ENCODE assay signal across 17 cellular contexts in the genomic region with DNA sequence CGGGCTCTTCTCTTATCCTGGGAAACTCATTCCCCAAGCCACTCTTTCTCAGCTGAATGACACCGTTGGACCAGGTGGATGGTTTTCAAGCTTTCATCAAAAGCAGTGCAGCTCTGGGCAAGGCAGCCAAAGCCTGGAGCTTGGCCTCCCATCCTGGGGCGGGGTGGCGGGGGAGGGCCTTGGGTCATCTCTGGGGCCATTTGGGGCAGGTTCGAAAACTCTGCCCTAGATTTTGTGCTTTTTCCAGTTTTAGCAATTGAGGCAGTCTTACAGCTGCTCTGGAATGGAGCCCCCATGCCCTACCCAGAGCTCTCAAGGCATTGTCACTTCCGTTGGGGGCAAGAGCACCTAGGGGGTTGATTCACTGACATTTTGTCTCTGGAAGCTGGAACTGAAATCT. TPM values are rescaled to one million over a fixed set of nuclear protein-coding genes. Genes with fewer than 3 reads are reported as not detected.
DNase-seq lines count a peak whose midpoint lies in the region; ATAC-seq and TF ChIP-seq lines count a peak whose summit lies in the region.
"Had no signal": no experiment of that assay in that cellular context is flagged by ENCODE, and none has a peak within 500 bp of the region (broad histone marks: within the 10 kb centered on the region; RNA-seq: fewer than 3 reads in every experiment).

No MANE protein-coding gene starts in this region.

- no peak for DNase-seq in activated CD4-positive, alpha-beta T cell treated with anti-CD3 and anti-CD28 coated beads for 36 hours
- no peak for DNase-seq in activated CD4-positive, alpha-beta T cell treated with anti-CD3 and anti-CD28 coated beads, Interleukin-2, amount 10 ng/mL, durations not matched to agents 7 days and 5 days
- DNase-seq in lower lobe of right lung, result no peak
- no peak for DNase-seq in effector CD4-positive, alpha-beta T cell
- DNase-seq: 8988T; activated CD4-positive, alpha-beta T cell treated with anti-CD3 and anti-CD28 coated beads for 1 hour; DMS79 treated with DMSO at 0.1 percent for 48 hours; NCI-H187 treated with DMSO at 0.1 percent for 48 hours had no signal

- H3K4me3 ChIP-seq in lower lobe of right lung (no peak overlapping the region), subcutaneous abdominal adipose tissue (ENCODE audit: low read depth in 1 of 5, low read length in 5 of 5) (peak overlapping the region in 1 of 5 donors; percentile 9)
- H3K4me3 ChIP-seq: right lobe of liver, thoracic aorta had no signal

- no peak for TF ChIP-seq CTCF in lower lobe of right lung (IDR thresholded peaks at IDR 0.05)

- intact Hi-C loops in activated CD4-positive, alpha-beta T cell treated with anti-CD3 and anti-CD28 coated beads for 36 hours (cut with DNase I, micrococcal nuclease), result no loop called here
- intact Hi-C loops in lower lobe of right lung (cut with DNase I), result no loop called here

- peaks cover 6% of the 10 kb centered on the region for H3K36me3 ChIP-seq in lower lobe of right lung
- H3K36me3 ChIP-seq in subcutaneous abdominal adipose tissue (ENCODE audit: control insufficient read depth in 5 of 5, insufficient read depth in 5 of 5, low read length in 5 of 5), result peaks cover 0 to 3% (median 0%) of the 10 kb centered on the region in 5 donors
- H3K36me3 ChIP-seq: right lobe of liver, thoracic aorta had no signal

- H3K4me1 Mint-ChIP-seq in activated CD4-positive, alpha-beta T cell treated with anti-CD3 and anti-CD28 coated beads for 36 hours, result peaks cover 62% of the 10 kb centered on the region
- H3K4me1 Mint-ChIP-seq in activated CD4-positive, alpha-beta T cell treated with anti-CD3 and anti-CD28 coated beads, Interleukin-2, amount 10 ng/mL, durations not matched to agents 7 days and 5 days, result peaks cover 52% of the 10 kb centered on the region
- H3K4me1 Mint-ChIP-seq in activated T-helper 17 cell treated with anti-CD3 and anti-CD28 coated beads, Interleukin-2, amount 50 U/mL, for 72 hours, result peaks cover 41% of the 10 kb centered on the region

- no peaks in the 10 kb centered on the region for H3K9me3 Mint-ChIP-seq in activated CD4-positive, alpha-beta T cell treated with anti-CD3 and anti-CD28 coated beads for 36 hours (ENCODE audit: low read depth)
- H3K9me3 Mint-ChIP-seq in activated CD4-positive, alpha-beta T cell treated with anti-CD3 and anti-CD28 coated beads, Interleukin-2, amount 10 ng/mL, durations not matched to agents 7 days and 5 days, result no peaks in the 10 kb centered on the region
- H3K9me3 Mint-ChIP-seq in activated T-helper 17 cell treated with anti-CD3 and anti-CD28 coated beads, Interleukin-2, amount 50 U/mL, for 72 hours, result no peaks in the 10 kb centered on the region
- H3K9me3 Mint-ChIP-seq: activated T-helper 1 cell treated with anti-CD3 and anti-CD28 coated beads, Interleukin-12 subunit alpha, Interleukin-12 subunit beta, Interleukin-2, Interleukin-4 antibody, amounts not matched to agents 30 ng/mL and 10 ng/mL and 1 ng/mL, durations not matched to agents 14 hours and 24 hours and 36 hours; H9; naive thymus-derived CD8-positive, alpha-beta T cell had no signal

- no peaks in the 10 kb centered on the region for H3K36me3 Mint-ChIP-seq in activated CD4-positive, alpha-beta T cell treated with anti-CD3 and anti-CD28 coated beads for 36 hours (ENCODE audit: low read depth)
- H3K36me3 Mint-ChIP-seq in activated CD4-positive, alpha-beta T cell treated with anti-CD3 and anti-CD28 coated beads, Interleukin-2, amount 10 ng/mL, durations not matched to agents 7 days and 5 days (ENCODE audit: low read depth), result peaks cover 2% of the 10 kb centered on the region
- peaks cover 10% of the 10 kb centered on the region for H3K36me3 Mint-ChIP-seq in activated T-helper 17 cell treated with anti-CD3 and anti-CD28 coated beads, Interleukin-2, amount 50 U/mL, for 72 hours (ENCODE audit: low read depth)

- CTCF ChIA-PET in activated CD4-positive, alpha-beta T cell treated with anti-CD3 and anti-CD28 coated beads for 36 hours (lab: Charles Lee), result interaction anchor here (0.6 to 1.0 kb wide), 2 partner anchors 23 to 589 kb away, joined by 3 to 4 read pairs; no protein-coding TSS in a partner anchor
- CTCF ChIA-PET in activated CD4-positive, alpha-beta T cell treated with anti-CD3 and anti-CD28 coated beads, Interleukin-2, amount 10 ng/mL, durations not matched to agents 7 days and 5 days (lab: Charles Lee), result interaction anchor here (1.0 kb wide), 2 partner anchors 9 to 51 kb away, joined by 3 read pairs; partner anchors contain the start of gene MPRIP

- H3K27ac ChIP-seq in lower lobe of right lung, result peak overlapping the region; percentile 60
- H3K27ac ChIP-seq in subcutaneous abdominal adipose tissue (ENCODE audit: low read depth, low read length), result peak overlapping the region; percentile 79

- H3K9ac ChIP-seq in subcutaneous abdominal adipose tissue (ENCODE audit: low read length in 5 of 5), result peak overlapping the region in 1 of 5 donors; percentile 2

- H3K4me1 ChIP-seq in lower lobe of right lung, result peaks cover 82% of the 10 kb centered on the region
- peaks cover 23 to 79% (median 59%) of the 10 kb centered on the region in 5 donors for H3K4me1 ChIP-seq in subcutaneous abdominal adipose tissue (ENCODE audit: control insufficient read depth in 5 of 5, insufficient read depth in 5 of 5, low read length in 5 of 5)

- no peak overlapping the region for H3K27ac Mint-ChIP-seq in activated CD4-positive, alpha-beta T cell treated with anti-CD3 and anti-CD28 coated beads for 36 hours
- H3K27ac Mint-ChIP-seq in activated CD4-positive, alpha-beta T cell treated with anti-CD3 and anti-CD28 coated beads, Interleukin-2, amount 10 ng/mL, durations not matched to agents 7 days and 5 days, result no peak overlapping the region
- peak overlapping the region; percentile 49 for H3K27ac Mint-ChIP-seq in activated T-helper 17 cell treated with anti-CD3 and anti-CD28 coated beads, Interleukin-2, amount 50 U/mL, for 72 hours
- H3K27ac Mint-ChIP-seq: activated T-helper 1 cell treated with anti-CD3 and anti-CD28 coated beads, Interleukin-12 subunit alpha, Interleukin-12 subunit beta, Interleukin-2, Interleukin-4 antibody, amounts not matched to agents 30 ng/mL and 10 ng/mL and 1 ng/mL, durations not matched to agents 14 hours and 24 hours and 36 hours had no signal

- no peak overlapping the region for H3K4me3 Mint-ChIP-seq in activated CD4-positive, alpha-beta T cell treated with anti-CD3 and anti-CD28 coated beads for 36 hours
- no peak overlapping the region for H3K4me3 Mint-ChIP-seq in activated CD4-positive, alpha-beta T cell treated with anti-CD3 and anti-CD28 coated beads, Interleukin-2, amount 10 ng/mL, durations not matched to agents 7 days and 5 days
- H3K4me3 Mint-ChIP-seq in activated T-helper 17 cell treated with anti-CD3 and anti-CD28 coated beads, Interleukin-2, amount 50 U/mL, for 72 hours, result no peak overlapping the region
- H3K4me3 Mint-ChIP-seq: activated T-helper 1 cell treated with anti-CD3 and anti-CD28 coated beads, Interleukin-12 subunit alpha, Interleukin-12 subunit beta, Interleukin-2, Interleukin-4 antibody, amounts not matched to agents 30 ng/mL and 10 ng/mL and 1 ng/mL, durations not matched to agents 14 hours and 24 hours and 36 hours; H9 had no signal

- no peaks in the 10 kb centered on the region for H3K27me3 Mint-ChIP-seq in activated CD4-positive, alpha-beta T cell treated with anti-CD3 and anti-CD28 coated beads for 36 hours
- no peaks in the 10 kb centered on the region for H3K27me3 Mint-ChIP-seq in activated CD4-positive, alpha-beta T cell treated with anti-CD3 and anti-CD28 coated beads, Interleukin-2, amount 10 ng/mL, durations not matched to agents 7 days and 5 days
- no peaks in the 10 kb centered on the region for H3K27me3 Mint-ChIP-seq in activated T-helper 17 cell treated with anti-CD3 and anti-CD28 coated beads, Interleukin-2, amount 50 U/mL, for 72 hours
- H3K27me3 Mint-ChIP-seq: naive thymus-derived CD8-positive, alpha-beta T cell had no signal

- peak; percentile 11 for ATAC-seq in activated CD4-positive, alpha-beta T cell treated with anti-CD3 and anti-CD28 coated beads for 36 hours
- no peak for ATAC-seq in activated T-helper 17 cell treated with anti-CD3 and anti-CD28 coated beads, Interleukin-2, amount 50 U/mL, for 72 hours (replicated peaks)
- no peak for ATAC-seq in lower lobe of right lung
- ATAC-seq in HG02571 (IDR thresholded peaks at IDR 0.05; ENCODE audit: unreplicated experiment), result no peak
- ATAC-seq in HG02973 (IDR thresholded peaks at IDR 0.05; ENCODE audit: unreplicated experiment), result no peak
- ATAC-seq: naive thymus-derived CD8-positive, alpha-beta T cell had no signal

- POLR2A ChIA-PET in activated CD4-positive, alpha-beta T cell treated with anti-CD3 and anti-CD28 coated beads for 36 hours (lab: Charles Lee), result no interaction called here
- POLR2A ChIA-PET in activated CD4-positive, alpha-beta T cell treated with anti-CD3 and anti-CD28 coated beads, Interleukin-2, amount 10 ng/mL, durations not matched to agents 7 days and 5 days (lab: Charles Lee), result no interaction called here

- H3K9me3 ChIP-seq in lower lobe of right lung (no peaks in the 10 kb centered on the region), subcutaneous abdominal adipose tissue (ENCODE audit: control insufficient read depth in 5 of 5, low read length in 5 of 5) (no peaks in the 10 kb centered on the region)
- H3K9me3 ChIP-seq: right lobe of liver, thoracic aorta had no signal

- H3K27me3 ChIP-seq in lower lobe of right lung (ENCODE audit: low read depth) (no peaks in the 10 kb centered on the region), subcutaneous abdominal adipose tissue (ENCODE audit: control insufficient read depth in 5 of 5, insufficient read depth in 4 of 5, low read length in 5 of 5) (no peaks in the 10 kb centered on the region)
- H3K27me3 ChIP-seq: right lobe of liver had no signal

RNA-seq across cellular contexts. Expression of gene MPRIP, which starts 9.1 kb away (rescaled TPM):
- 100 to 1,000 TPM; 131 to 179 TPM for total RNA-seq in activated CD4-positive, alpha-beta T cell treated with anti-CD3 and anti-CD28 coated beads for 36 hours
- total RNA-seq in activated CD4-positive, alpha-beta T cell treated with anti-CD3 and anti-CD28 coated beads, Interleukin-2, amount 10 ng/mL, durations not matched to agents 7 days and 5 days, result 100 to 1,000 TPM; 234 to 261 TPM
- 100 to 1,000 TPM; 204 to 207 TPM for total RNA-seq in activated T-helper 17 cell treated with anti-CD3 and anti-CD28 coated beads, Interleukin-2, amount 50 U/mL, for 72 hours
- total RNA-seq in lower lobe of right lung, result 232 TPM
